Comparison of ENCODE assay signal across 1 cellular context in genomic region chr13:30141773-30142501, GRCh38.
TF ChIP-seq lines count a peak whose summit lies in the region.

No MANE protein-coding gene starts in this region.

TF ChIP-seq in SK-N-SH, 30 proteins besides CTCF, POLR2A, EP300 and RAD21 (continued from another document):
- TF ChIP-seq REST (IDR thresholded peaks at IDR 0.05; ENCODE audit: low read depth, low read length) (no peak), EZH2phosphoT487 (IDR thresholded peaks at IDR 0.05; ENCODE audit: borderline replicate concordance, low read depth) (no peak)
